ENCODE assay signal across 1 cellular context in the genomic region with DNA sequence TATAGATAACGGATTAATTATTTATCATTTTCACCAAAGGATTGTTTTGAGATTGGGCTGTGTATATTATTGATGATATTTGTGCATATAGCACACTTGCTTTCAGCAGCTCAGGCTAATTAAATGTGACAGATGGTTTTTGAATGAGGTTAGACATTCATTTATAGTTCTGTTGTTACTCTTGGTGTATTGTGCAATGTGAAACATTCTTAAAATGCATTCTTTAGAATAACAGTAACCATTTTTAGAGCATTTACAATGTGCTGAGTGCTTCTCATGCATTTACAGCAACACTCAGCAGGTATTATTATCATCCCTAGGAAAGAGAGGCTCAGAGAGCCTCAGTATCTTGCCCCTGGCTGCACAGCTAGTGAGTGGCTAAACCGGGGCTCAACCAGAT.
TF ChIP-seq lines count a peak whose summit lies in the region.

No MANE protein-coding gene starts in this region.

TF ChIP-seq in K562, 482 proteins besides CTCF, POLR2A, EP300 and RAD21:
- TF ChIP-seq POLR2G (IDR thresholded peaks at IDR 0.05; ENCODE audit: low read depth, low read length) (0 out of 2 replicates have a peak, but pooled peaks have one; percentile 5), CEBPB (tag; IDR thresholded peaks at IDR 0.05) (peak; percentile 52; the same call in 1 of the 2 replicates), YY1 (IDR thresholded peaks at IDR 0.05; ENCODE audit: borderline replicate concordance in 1 of 3, control insufficient read depth in 1 of 3, extremely low read depth in 1 of 3, insufficient read depth in 3 of 3, insufficient read length in 1 of 3, insufficient replicate concordance in 2 of 3, low read depth in 1 of 3, low read length in 2 of 3) (no peak)
